1 cellular context compared by ENCODE assay signal in the genomic region with DNA sequence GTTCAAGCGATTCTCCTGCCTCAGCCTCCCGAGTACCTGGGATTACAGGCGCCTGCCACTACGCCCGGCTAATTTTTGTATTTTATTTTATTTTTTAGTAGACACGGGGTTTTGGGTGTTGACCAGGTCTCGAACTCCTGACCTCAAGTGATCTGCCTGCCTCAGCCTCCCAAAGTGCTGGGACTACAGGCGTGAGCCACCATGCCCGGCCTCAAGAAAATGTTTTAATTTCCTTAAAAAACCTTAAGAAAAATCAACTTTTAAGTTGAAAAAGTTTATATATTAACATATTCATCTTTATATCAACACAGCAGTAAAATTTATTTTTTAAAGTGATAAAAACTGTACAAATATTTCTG.
TF ChIP-seq lines count a peak whose summit lies in the region.

No MANE protein-coding gene starts in this region.

TF ChIP-seq in K562, 482 proteins besides CTCF, POLR2A, EP300 and RAD21:
- peak; percentile 37 for TF ChIP-seq NBN (IDR thresholded peaks at IDR 0.05; ENCODE audit: low read depth)
- 0 out of 2 replicates have a peak, but pooled peaks have one; percentile 31 for TF ChIP-seq MIER1 (IDR thresholded peaks at IDR 0.05; ENCODE audit: low read depth)
TF ChIP-seq in K562: peak in this region for 2; not testable (repeated sequence) for 480.
